In the genomic region with DNA sequence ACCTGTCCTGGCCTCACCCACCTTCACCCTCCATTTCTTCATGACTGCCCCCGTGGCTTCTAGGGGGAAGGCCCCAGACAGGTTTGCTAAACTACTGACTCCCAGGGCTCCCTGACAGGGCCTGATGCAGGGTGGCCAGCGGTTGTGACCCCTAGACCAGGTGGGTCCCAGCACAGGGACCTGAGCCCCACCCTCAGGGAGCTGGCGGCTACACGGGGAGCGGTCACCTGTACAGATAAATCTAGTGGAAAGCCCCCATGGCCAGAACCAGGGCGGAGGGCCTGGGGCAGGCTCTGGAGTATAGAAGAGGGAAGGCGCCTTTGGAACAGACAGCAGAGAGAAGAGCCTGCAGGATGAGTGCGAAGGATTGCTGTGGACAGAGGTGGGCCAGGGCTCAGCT, we compare ENCODE assay signal across 21 cellular contexts. TPM values are rescaled to one million over a fixed set of nuclear protein-coding genes. Genes with fewer than 3 reads are reported as not detected.
DNase-seq lines count a peak whose midpoint lies in the region; ATAC-seq lines count a peak whose summit lies in the region.
"Had no signal": no experiment of that assay in that cellular context is flagged by ENCODE, and none has a peak within 500 bp of the region (broad histone marks: within the 10 kb centered on the region; RNA-seq: fewer than 3 reads in every experiment).

No MANE protein-coding gene starts in this region.

- no peak overlapping the region for H2BK12ac ChIP-seq in neuronal stem cell (ENCODE audit: low read length)

- no peak overlapping the region for H4K91ac ChIP-seq in neuronal stem cell (ENCODE audit: low read depth, low read length, poor library complexity)

- no peaks in the 10 kb centered on the region for H3K9me3 Mint-ChIP-seq in activated naive CD8-positive, alpha-beta T cell treated with anti-CD3 and anti-CD28 coated beads, Interleukin-2, amount 50 U/mL, for 24 hours
- no peaks in the 10 kb centered on the region for H3K9me3 Mint-ChIP-seq in activated naive CD8-positive, alpha-beta T cell treated with anti-CD3 and anti-CD28 coated beads for 36 hours
- H3K9me3 Mint-ChIP-seq: CD8-positive, alpha-beta memory T cell had no signal

- no peaks in the 10 kb centered on the region for H3K27me3 ChIP-seq in esophagus (ENCODE audit: control insufficient read depth in 1 of 2, insufficient read depth in 2 of 2, low read length in 2 of 2)
- peaks cover 0 to 5% (median 0%) of the 10 kb centered on the region in 3 experiments for H3K27me3 ChIP-seq in neuronal stem cell (ENCODE audit: control insufficient read depth in 3 of 3, insufficient read depth in 3 of 3, low read depth in 1 of 3, low read length in 3 of 3)
- H3K27me3 ChIP-seq in HAP-1 (ENCODE audit: low read depth), result no peaks in the 10 kb centered on the region

- H2BK120ac ChIP-seq in neuronal stem cell (ENCODE audit: low read depth, low read length), result no peak overlapping the region

- no peak for ATAC-seq in activated naive CD8-positive, alpha-beta T cell treated with anti-CD3 and anti-CD28 coated beads, Interleukin-2, amount 50 U/mL, for 24 hours

- no peaks in the 10 kb centered on the region for H3K79me1 ChIP-seq in neuronal stem cell (ENCODE audit: low read depth, low read length)

- H3K4me1 Mint-ChIP-seq in activated naive CD8-positive, alpha-beta T cell treated with anti-CD3 and anti-CD28 coated beads, Interleukin-2, amount 50 U/mL, for 24 hours, result peaks cover 34% of the 10 kb centered on the region
- peaks cover 29% of the 10 kb centered on the region for H3K4me1 Mint-ChIP-seq in activated naive CD8-positive, alpha-beta T cell treated with anti-CD3 and anti-CD28 coated beads for 36 hours

- H3K18ac ChIP-seq in neuronal stem cell (ENCODE audit: low read length), result peak overlapping the region; percentile 68

- no peak overlapping the region for H4K8ac ChIP-seq in neuronal stem cell (ENCODE audit: low read depth, low read length)

- H3K4me3 ChIP-seq in esophagus (ENCODE audit: low read depth in 1 of 2, low read length in 2 of 2) (no peak overlapping the region), neuronal stem cell (ENCODE audit: low read length in 2 of 2) (no peak overlapping the region), HAP-1 (no peak overlapping the region)
- H3K4me3 ChIP-seq: GM23248 had no signal

- H3K23ac ChIP-seq in neuronal stem cell (ENCODE audit: low read depth, low read length, poor library complexity), result no peak overlapping the region

- no peak overlapping the region for H3K14ac ChIP-seq in neuronal stem cell (ENCODE audit: low read length)

- in situ Hi-C loops in HAP-1 (cut with MboI; ENCODE audit: low sequenced_read_pairs), result no loop called here

- H2AK5ac ChIP-seq in neuronal stem cell (ENCODE audit: low read depth, low read length), result no peak overlapping the region

- H3K36me3 Mint-ChIP-seq in activated naive CD8-positive, alpha-beta T cell treated with anti-CD3 and anti-CD28 coated beads, Interleukin-2, amount 50 U/mL, for 24 hours (ENCODE audit: low read depth), result no peaks in the 10 kb centered on the region
- no peaks in the 10 kb centered on the region for H3K36me3 Mint-ChIP-seq in activated naive CD8-positive, alpha-beta T cell treated with anti-CD3 and anti-CD28 coated beads for 36 hours
- H3K36me3 Mint-ChIP-seq: CD8-positive, alpha-beta memory T cell had no signal

- H3K4me2 ChIP-seq in neuronal stem cell (ENCODE audit: insufficient read depth, low read length, poor library complexity, severe bottlenecking), result no peak overlapping the region

- H3K27ac Mint-ChIP-seq in activated naive CD8-positive, alpha-beta T cell treated with anti-CD3 and anti-CD28 coated beads, Interleukin-2, amount 50 U/mL, for 24 hours, result peak overlapping the region; percentile 3
- no peak overlapping the region for H3K27ac Mint-ChIP-seq in activated naive CD8-positive, alpha-beta T cell treated with anti-CD3 and anti-CD28 coated beads for 36 hours

- H3K4me1 ChIP-seq in esophagus (ENCODE audit: control insufficient read depth in 2 of 2, insufficient read depth in 2 of 2, low read length in 1 of 2), result peaks cover 5 to 26% of the 10 kb centered on the region in 2 donors
- H3K4me1 ChIP-seq in neuronal stem cell (ENCODE audit: control insufficient read depth in 2 of 2, insufficient read depth in 1 of 2, low read depth in 1 of 2, low read length in 2 of 2), result peaks cover 0 to 2% of the 10 kb centered on the region in 2 donors
- no peaks in the 10 kb centered on the region for H3K4me1 ChIP-seq in HAP-1

- H3K9me3 ChIP-seq in esophagus (ENCODE audit: control insufficient read depth in 2 of 2, insufficient read depth in 1 of 2, low read depth in 1 of 2, low read length in 1 of 2), result no peaks in the 10 kb centered on the region
- H3K9me3 ChIP-seq in neuronal stem cell (replicated peaks in 1 of 2; ENCODE audit: control insufficient read depth in 2 of 2, insufficient read depth in 1 of 2, low read depth in 1 of 2, low read length in 2 of 2), result no peaks in the 10 kb centered on the region
- no peaks in the 10 kb centered on the region for H3K9me3 ChIP-seq in HAP-1

- DNase-seq in activated naive CD8-positive, alpha-beta T cell treated with anti-CD3 and anti-CD28 coated beads, Interleukin-2, amount 50 U/mL, for 24 hours, result no peak
- DNase-seq in activated naive CD8-positive, alpha-beta T cell treated with anti-CD3 and anti-CD28 coated beads for 36 hours, result no peak
- DNase-seq in neuronal stem cell (ENCODE audit: low spot score) (no peak), germinal center (ENCODE audit: low spot score) (no peak), GM19240 (ENCODE audit: insufficient read length, low spot score) (no peak), Kasumi-1 (lab: John Stamatoyannopoulos, UW) (no peak), HAP-1 (ENCODE audit: low spot score in 2 of 2) (no peak)
- DNase-seq: Calu3; CD8-positive, alpha-beta memory T cell; DMS153; GM23248; HCEC 1CT; KG1; NCI-H1105; NCI-H146; NCI-H2029; NCI-H226; NCI-H510A treated with DMSO at 0.1 percent for 48 hours; NCI-H748 treated with DMSO at 0.1 percent for 48 hours had no signal

- H3K4ac ChIP-seq in neuronal stem cell (ENCODE audit: low read length), result no peak overlapping the region

- no peak overlapping the region for H3K9ac ChIP-seq in neuronal stem cell (ENCODE audit: low read depth, low read length, poor library complexity)
- H3K9ac ChIP-seq: GM23248 had no signal

- no peaks in the 10 kb centered on the region for H3K36me3 ChIP-seq in esophagus (ENCODE audit: control insufficient read depth in 2 of 2, insufficient read depth in 2 of 2, low read length in 1 of 2)
- no peaks in the 10 kb centered on the region for H3K36me3 ChIP-seq in neuronal stem cell (replicated peaks in 1 of 2; ENCODE audit: control insufficient read depth in 2 of 2, insufficient read depth in 2 of 2, low read length in 2 of 2)
- H3K36me3 ChIP-seq in HAP-1 (replicated peaks), result no peaks in the 10 kb centered on the region

- peak overlapping the region; percentile 32 for H2BK15ac ChIP-seq in neuronal stem cell (ENCODE audit: low read length)

- H3K27me3 Mint-ChIP-seq in activated naive CD8-positive, alpha-beta T cell treated with anti-CD3 and anti-CD28 coated beads, Interleukin-2, amount 50 U/mL, for 24 hours, result no peaks in the 10 kb centered on the region
- no peaks in the 10 kb centered on the region for H3K27me3 Mint-ChIP-seq in activated naive CD8-positive, alpha-beta T cell treated with anti-CD3 and anti-CD28 coated beads for 36 hours

- peak overlapping the region; percentile 85 to 87 for H3K27ac ChIP-seq in esophagus (ENCODE audit: low read depth in 2 of 2, low read length in 1 of 2)
- no peak overlapping the region for H3K27ac ChIP-seq in neuronal stem cell (replicated peaks; ENCODE audit: low read length)
- H3K27ac ChIP-seq: C4-2B, GM23248 had no signal

- H2BK5ac ChIP-seq in neuronal stem cell (ENCODE audit: low read length), result no peak overlapping the region

- 66 to 81% methylated on average over 8 of the region's 8 CpGs for whole genome bisulfite sequencing in esophagus, 2 donors
- WGBS in neuronal stem cell (ENCODE audit: extremely low coverage in 2 of 2, insufficient read length in 2 of 2, insufficient replicate concordance in 1 of 2), 2 donors, result no CpG with 5 or more reads among the region's 8 CpGs

- H3K4me3 Mint-ChIP-seq in activated naive CD8-positive, alpha-beta T cell treated with anti-CD3 and anti-CD28 coated beads, Interleukin-2, amount 50 U/mL, for 24 hours, result no peak overlapping the region
- no peak overlapping the region for H3K4me3 Mint-ChIP-seq in activated naive CD8-positive, alpha-beta T cell treated with anti-CD3 and anti-CD28 coated beads for 36 hours
- H3K4me3 Mint-ChIP-seq: CD8-positive, alpha-beta memory T cell had no signal

- H2AFZ ChIP-seq in neuronal stem cell (ENCODE audit: low read length), result no peak overlapping the region
- H2AFZ ChIP-seq: GM23248 had no signal

RNA-seq across cellular contexts. Expression of a gene that starts 42.5 kb away (rescaled TPM):
- total RNA-seq in activated naive CD8-positive, alpha-beta T cell treated with anti-CD3 and anti-CD28 coated beads for 36 hours, result 1 to 10 TPM in 1 of 2 experiments, under 1 TPM in 1; 0.99 to 1.4 TPM
- 1 to 10 TPM in 1 of 2 donors, under 1 TPM in 1; 0.94 to 1.3 TPM for polyA plus RNA-seq in esophagus
- polyA plus RNA-seq in neuronal stem cell (2013, experiment 1 of 2), result 0.08 TPM
- polyA plus RNA-seq in neuronal stem cell (2013, experiment 2 of 2), result 0.07 TPM
